9 cellular contexts compared by ENCODE assay signal in the genomic region with DNA sequence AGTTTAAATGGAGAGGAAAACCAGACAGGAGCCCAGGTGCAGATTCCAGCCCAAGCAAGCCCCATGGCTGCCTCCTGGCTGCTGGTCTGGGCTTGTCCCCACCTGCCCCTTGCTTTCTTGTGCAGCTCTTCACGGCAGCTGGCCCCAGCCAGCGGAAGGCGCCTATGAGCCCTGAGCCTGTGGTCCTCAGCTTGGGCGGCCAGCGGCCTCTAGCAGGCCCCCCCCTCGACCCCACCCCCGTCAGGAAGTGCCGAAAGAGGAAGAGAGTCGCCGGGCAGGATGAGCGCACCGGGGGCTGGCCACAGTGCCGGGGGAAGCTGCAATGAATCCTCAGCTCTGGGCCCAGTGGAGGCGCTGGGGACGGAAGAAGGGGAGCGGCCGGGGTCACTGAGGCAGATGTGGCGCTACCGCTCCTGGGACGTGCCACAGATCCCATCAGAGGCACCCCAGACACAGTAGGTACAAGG. TPM values are rescaled to one million over a fixed set of nuclear protein-coding genes. Genes with fewer than 3 reads are reported as not detected.
DNase-seq lines count a peak whose midpoint lies in the region; ATAC-seq and TF ChIP-seq lines count a peak whose summit lies in the region.
"Had no signal": no experiment of that assay in that cellular context is flagged by ENCODE, and none has a peak within 500 bp of the region (broad histone marks: within the 10 kb centered on the region; RNA-seq: fewer than 3 reads in every experiment).

No MANE protein-coding gene starts in this region.

- peak overlapping the region; percentile 83 to 96 (median 92) for H3K4me3 Mint-ChIP-seq in naive thymus-derived CD4-positive, alpha-beta T cell

- peak overlapping the region; percentile 57 for H3K4me3 ChIP-seq in GM12875 (ENCODE audit: low read depth, low read length)
- H3K4me3 ChIP-seq in coronary artery, result peak overlapping the region; percentile 83
- peak overlapping the region; percentile 68 for H3K4me3 ChIP-seq in naive thymus-derived CD4-positive, alpha-beta T cell (ENCODE audit: low read length)

- H3K27me3 Mint-ChIP-seq in naive thymus-derived CD4-positive, alpha-beta T cell, result peaks cover 0 to 3% (median 0%) of the 10 kb centered on the region in 5 donors

- H3K36me3 ChIP-seq in naive thymus-derived CD4-positive, alpha-beta T cell (ENCODE audit: control insufficient read depth in 2 of 3, insufficient read depth in 3 of 3, low read length in 3 of 3), result peaks cover 0 to 6% (median 0%) of the 10 kb centered on the region in 3 experiments

- peaks cover 28 to 77% of the 10 kb centered on the region in 2 donors for H3K4me1 ChIP-seq in naive thymus-derived CD4-positive, alpha-beta T cell (ENCODE audit: control insufficient read depth in 2 of 2, insufficient read depth in 2 of 2, low read length in 2 of 2)

- H3K27me3 ChIP-seq in naive thymus-derived CD4-positive, alpha-beta T cell (ENCODE audit: control insufficient read depth in 2 of 2, insufficient read depth in 2 of 2, low read length in 2 of 2), result no peaks in the 10 kb centered on the region

- POLR2A ChIA-PET in naive thymus-derived CD4-positive, alpha-beta T cell (lab: Charles Lee), result interaction anchor here (0.6 to 17.3 kb wide), 7 partner anchors 11 to 866 kb away, joined by 3 to 444 read pairs (median 4); no protein-coding TSS in a partner anchor

- CTCF ChIA-PET in naive thymus-derived CD4-positive, alpha-beta T cell (lab: Charles Lee), result interaction anchor here (0.7 to 16.7 kb wide), 10 partner anchors 12 to 105 kb away, joined by 3 to 302 read pairs (median 4); no protein-coding TSS in a partner anchor

- peaks cover 0 to 13% (median 0%) of the 10 kb centered on the region in 5 donors for H3K36me3 Mint-ChIP-seq in naive thymus-derived CD4-positive, alpha-beta T cell

- no peaks in the 10 kb centered on the region for H3K9me3 ChIP-seq in naive thymus-derived CD4-positive, alpha-beta T cell (ENCODE audit: control insufficient read depth in 2 of 3, low read length in 3 of 3)

- H3K27ac Mint-ChIP-seq in naive thymus-derived CD4-positive, alpha-beta T cell, result peak overlapping the region; percentile 82 to 93 (median 89)

- intact Hi-C loops in naive thymus-derived CD4-positive, alpha-beta T cell (cut with micrococcal nuclease), result loop anchor here (5.0 to 10.0 kb wide), 8 partner anchors 37 to 1210 kb away; a partner anchor contains a TSS

- peak overlapping the region in 1 of 2 donors; percentile 87 for H3K27ac ChIP-seq in coronary artery
- peak overlapping the region; percentile 78 for H3K27ac ChIP-seq in naive thymus-derived CD4-positive, alpha-beta T cell (ENCODE audit: low read depth, low read length)

- peaks cover 0 to 7% (median 0%) of the 10 kb centered on the region in 11 donors for H3K9me3 Mint-ChIP-seq in naive thymus-derived CD4-positive, alpha-beta T cell

- DNase-seq in NCI-H526 treated with DMSO at 0.1 percent for 48 hours (lab: John Stamatoyannopoulos, UW) (peak; percentile 77), coronary artery (ENCODE audit: low spot score) (no peak), AG08395 (ENCODE audit: low spot score) (no peak), NCI-H774 (lab: John Stamatoyannopoulos, UW) (no peak), foreskin melanocyte (no peak)
- DNase-seq in naive thymus-derived CD4-positive, alpha-beta T cell, result no peak

- H3K4me1 Mint-ChIP-seq in naive thymus-derived CD4-positive, alpha-beta T cell, result peaks cover 62 to 82% (median 75%) of the 10 kb centered on the region in 7 donors

- ATAC-seq in naive thymus-derived CD4-positive, alpha-beta T cell, result no peak
- no peak for ATAC-seq in GM18861 (IDR thresholded peaks at IDR 0.05; ENCODE audit: unreplicated experiment)

- no peak for TF ChIP-seq CTCF in GM12875 (IDR thresholded peaks at IDR 0.05; ENCODE audit: borderline replicate concordance, insufficient read depth, low read depth, low read length)
- TF ChIP-seq CTCF in coronary artery (IDR thresholded peaks at IDR 0.05), result no peak

RNA-seq across cellular contexts. Expression of a gene that starts 2.1 kb away (rescaled TPM):
- 100 to 1,000 TPM; 146 to 291 (median 263) TPM for total RNA-seq in naive thymus-derived CD4-positive, alpha-beta T cell
- 10 to 100 TPM; 41.5 to 70.5 TPM for polyA plus RNA-seq in naive thymus-derived CD4-positive, alpha-beta T cell

RNA-seq across cellular contexts. Expression of a gene that starts 36.3 kb away (rescaled TPM):
- total RNA-seq in naive thymus-derived CD4-positive, alpha-beta T cell, result 10 to 100 TPM in 2 of 5 experiments, 1 to 10 TPM in 3; 4.9 to 13.5 (median 8.8) TPM
- under 1 TPM in 1 of 2 donors, not detected in 1; 0.35 TPM for polyA plus RNA-seq in naive thymus-derived CD4-positive, alpha-beta T cell

RNA-seq across cellular contexts. Expression of a gene that starts 46.4 kb away (rescaled TPM):
- 1 to 10 TPM in 2 of 5 experiments, under 1 TPM in 1, not detected in 2; 0.48 to 3.5 (median 3.1) TPM for total RNA-seq in naive thymus-derived CD4-positive, alpha-beta T cell
- polyA plus RNA-seq in naive thymus-derived CD4-positive, alpha-beta T cell, result under 1 TPM; 0.15 to 0.17 TPM
- total RNA-seq: epithelial cell of proximal tubule had no signal
